14 cellular contexts compared by ENCODE assay signal in the genomic region with DNA sequence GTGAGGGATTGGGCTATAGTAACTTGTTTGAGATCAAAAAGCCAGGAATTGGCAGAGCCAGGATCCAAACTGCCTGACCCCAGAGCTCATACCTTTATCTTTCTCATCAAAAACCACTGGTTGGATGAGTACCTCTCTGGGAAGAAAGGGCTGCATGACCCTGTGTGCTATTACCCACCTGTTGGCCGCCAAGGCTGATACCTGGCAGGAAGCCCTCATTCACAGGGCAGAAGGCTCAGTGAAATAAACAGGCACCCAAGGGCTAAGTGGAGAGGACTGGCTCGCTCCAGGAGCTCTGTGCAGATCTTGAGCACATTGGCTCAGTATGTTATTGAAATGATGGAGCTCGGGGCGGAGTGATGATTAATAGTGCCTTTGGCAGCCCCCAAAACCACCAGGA.
"Had no signal": no experiment of that assay in that cellular context is flagged by ENCODE, and none has a peak within 500 bp of the region (broad histone marks: within the 10 kb centered on the region; RNA-seq: fewer than 3 reads in every experiment).

No MANE protein-coding gene starts in this region.

- DNase-seq: activated CD4-positive, alpha-beta T cell treated with anti-CD3 and anti-CD28 coated beads, Interleukin-2, amount 50 U/mL, for 1 hour; activated naive CD4-positive, alpha-beta T cell treated with anti-CD3 and anti-CD28 coated beads for 36 hours; left ventricle myocardium inferior; nucleus accumbens; stimulated activated CD4-positive, alpha-beta T cell treated with anti-CD3 and anti-CD28 coated beads, Interleukin-4, amount 100 ng/mL, for 1 hour; stimulated activated naive CD4-positive, alpha-beta T cell treated with Interleukin-2 at 50 U/mL for 16 hours; substantia nigra; T1000; trophoblast cell had no signal

- H3K27me3 Mint-ChIP-seq: memory B cell had no signal

- H3K27ac Mint-ChIP-seq: activated naive CD4-positive, alpha-beta T cell treated with anti-CD3 and anti-CD28 coated beads for 36 hours; memory B cell had no signal

- H3K9me3 ChIP-seq: left ventricle myocardium inferior had no signal

- H3K4me3 Mint-ChIP-seq: activated naive CD4-positive, alpha-beta T cell treated with anti-CD3 and anti-CD28 coated beads for 36 hours; memory B cell; nephron had no signal

- H3K27ac ChIP-seq: left ventricle myocardium inferior had no signal

- ATAC-seq: activated CD4-positive, CD25-positive, alpha-beta regulatory T cell treated with anti-CD3 and anti-CD28 coated beads, Interleukin-2, amount 50 U/mL, for 24 hours; esophagus mucosa had no signal

- H3K36me3 ChIP-seq: left ventricle myocardium inferior had no signal

- H3K4me3 ChIP-seq: left ventricle myocardium inferior had no signal

- H3K9me3 Mint-ChIP-seq: activated naive CD4-positive, alpha-beta T cell treated with anti-CD3 and anti-CD28 coated beads for 36 hours; activated T-helper 2 cell treated with anti-CD3 and anti-CD28 coated beads, Interferon-gamma antibody, Interleukin-2, Interleukin-4, amounts not matched to agents 10 μg/mL and 5 μg/mL and 100 μg/mL, durations not matched to agents 14 hours and 24 hours and 36 hours; memory B cell; nephron had no signal
